Comparison of ENCODE assay signal across 12 cellular contexts in genomic region chr6:45533394-45533793, GRCh38.
A peak's percentile ranks its signal among the peaks of the same experiment; 100 is the strongest.
DNase-seq lines count a peak whose midpoint lies in the region; ATAC-seq and TF ChIP-seq lines count a peak whose summit lies in the region.
"Had no signal": no experiment of that assay in that cellular context is flagged by ENCODE, and none has a peak within 500 bp of the region (broad histone marks: within the 10 kb centered on the region; RNA-seq: fewer than 3 reads in every experiment).

No MANE protein-coding gene starts in this region.

- no peak for TF ChIP-seq POLR2A in suprapubic skin (IDR thresholded peaks at IDR 0.05)
- TF ChIP-seq POLR2A in erythroblast (IDR thresholded peaks at IDR 0.05; ENCODE audit: low read length) = no peak

- H3K4me3 ChIP-seq in muscle layer of colon (ENCODE audit: low read depth in 1 of 2, low read length in 2 of 2) (peak overlapping the region; percentile 6 to 35), suprapubic skin (peak overlapping the region; percentile 22)

- H3K27ac ChIP-seq in muscle layer of colon (ENCODE audit: low read depth, low read length) (no peak overlapping the region), suprapubic skin (peak overlapping the region; percentile 29)
- H3K27ac ChIP-seq: right lobe of liver had no signal

- TF ChIP-seq EP300 in suprapubic skin (IDR thresholded peaks at IDR 0.05) = no peak

- WGBS in suprapubic skin = 15% methylated on average over 4 of the region's 4 CpGs

- ATAC-seq in SK-N-SH treated with all-trans-retinoic acid at 6 μM for 48 hours (peak; percentile 41; the same call in 1 of the 3 replicates), HG03045 (IDR thresholded peaks at IDR 0.05; ENCODE audit: unreplicated experiment) (no peak), GM18873 (IDR thresholded peaks at IDR 0.05; ENCODE audit: low FRiP score, unreplicated experiment) (no peak)

- H3K36me3 ChIP-seq in muscle layer of colon (ENCODE audit: insufficient read depth, low read length) (no peaks in the 10 kb centered on the region), suprapubic skin (no peaks in the 10 kb centered on the region)
- H3K36me3 ChIP-seq: right lobe of liver had no signal

- TF ChIP-seq CTCF in suprapubic skin (IDR thresholded peaks at IDR 0.05) = no peak

- no peaks in the 10 kb centered on the region for H3K27me3 ChIP-seq in muscle layer of colon (ENCODE audit: control insufficient read depth in 1 of 2, insufficient read depth in 2 of 2, low read length in 2 of 2)
- H3K27me3 ChIP-seq in suprapubic skin = no peaks in the 10 kb centered on the region
- H3K27me3 ChIP-seq: right lobe of liver had no signal

- no peaks in the 10 kb centered on the region for H3K9me3 ChIP-seq in muscle layer of colon (ENCODE audit: low read length)
- H3K9me3 ChIP-seq in suprapubic skin = no peaks in the 10 kb centered on the region
- H3K9me3 ChIP-seq: right lobe of liver had no signal

- H3K4me1 ChIP-seq in muscle layer of colon (ENCODE audit: insufficient read depth, low read length) (peaks cover 5% of the 10 kb centered on the region), suprapubic skin (peaks cover 16% of the 10 kb centered on the region)
- H3K4me1 ChIP-seq: right lobe of liver had no signal

- DNase-seq in dermis blood vessel endothelial cell (peak; percentile 9), suprapubic skin (ENCODE audit: low spot score in 2 of 2) (no peak), erythroblast (lab: John Stamatoyannopoulos, UW) (no peak)
- DNase-seq in activated naive CD4-positive, alpha-beta T cell (lab: John Stamatoyannopoulos, UW) = no peak
- DNase-seq: activated CD4-positive, alpha-beta T cell treated with anti-CD3 and anti-CD28 coated beads for 48 hours; NCI-H226; right lobe of liver; substantia nigra had no signal

- H3K9ac ChIP-seq in muscle layer of colon (ENCODE audit: low read length) = peak overlapping the region; percentile 1

TF ChIP-seq in SK-N-SH treated with all-trans-retinoic acid at 6 μM for 48 hours, 23 proteins besides CTCF, POLR2A, EP300 and RAD21:
- no peak for TF ChIP-seq OSR1 (CRISPR knock-in tag; IDR thresholded peaks at IDR 0.05)
TF ChIP-seq in SK-N-SH treated with all-trans-retinoic acid at 6 μM for 48 hours: peak in this region for 0.
